Comparison of ENCODE assay signal across 9 cellular contexts in the genomic region with DNA sequence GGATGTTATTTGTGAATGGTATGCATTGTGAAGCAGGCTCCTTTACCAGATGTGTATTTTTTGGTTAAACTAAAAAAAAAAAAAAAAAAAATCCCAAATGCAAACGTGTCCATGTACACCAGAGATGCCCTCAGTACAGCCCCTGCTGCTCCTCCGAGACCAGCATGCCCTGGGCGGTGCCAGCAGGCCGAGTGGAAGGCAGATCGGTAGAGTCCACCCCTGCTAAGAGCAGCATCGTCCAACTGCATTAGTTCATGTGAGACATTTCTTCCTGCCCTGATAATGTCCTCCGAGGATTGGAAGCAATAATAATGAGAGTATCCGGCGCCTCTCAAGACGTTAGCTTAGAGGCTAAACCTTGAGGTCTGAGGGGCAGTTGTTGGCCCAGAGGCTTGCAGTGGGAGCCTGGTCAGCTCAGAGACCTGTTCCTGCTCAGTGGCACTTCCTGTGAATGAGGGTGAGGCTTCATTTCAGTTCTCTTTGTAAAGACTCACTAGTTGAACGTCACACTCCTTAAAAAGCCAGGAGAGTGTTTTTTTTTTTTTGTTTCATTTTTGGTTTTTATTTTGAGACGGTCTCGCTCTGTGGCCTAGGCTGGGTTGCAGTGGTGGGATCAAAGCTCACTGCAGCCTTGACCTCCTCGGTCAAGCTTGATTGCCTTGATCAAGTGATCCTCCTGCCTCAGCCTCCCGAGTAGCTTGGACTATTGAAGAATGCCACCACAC. TPM values are rescaled to one million over a fixed set of nuclear protein-coding genes. Genes with fewer than 3 reads are reported as not detected.
A peak's percentile ranks its signal among the peaks of the same experiment; 100 is the strongest.
DNase-seq lines count a peak whose midpoint lies in the region; ATAC-seq and TF ChIP-seq lines count a peak whose summit lies in the region.
"Had no signal": no experiment of that assay in that cellular context is flagged by ENCODE, and none has a peak within 500 bp of the region (broad histone marks: within the 10 kb centered on the region; RNA-seq: fewer than 3 reads in every experiment).

No MANE protein-coding gene starts in this region.

- TF ChIP-seq POLR2A in esophagus muscularis mucosa (IDR thresholded peaks at IDR 0.05; ENCODE audit: low read depth) = no peak

- H3K9ac ChIP-seq in DND-41 (ENCODE audit: low read depth, low read length) = no peak overlapping the region
- no peak overlapping the region for H3K9ac ChIP-seq in GM23248

- peaks cover 5% of the 10 kb centered on the region for H3K36me3 Mint-ChIP-seq in central memory CD8-positive, alpha-beta T cell (ENCODE audit: insufficient read depth)

- H3K4me2 ChIP-seq in DND-41 (ENCODE audit: insufficient read depth, low read length) (no peak overlapping the region), GM23248 (ENCODE audit: unreplicated experiment) (no peak overlapping the region)

- H3K4me3 ChIP-seq in DND-41 (ENCODE audit: low read depth in 1 of 2, low read length in 2 of 2) = no peak overlapping the region
- H3K4me3 ChIP-seq in GM23248 = no peak overlapping the region
- H3K4me3 ChIP-seq in esophagus muscularis mucosa = no peak overlapping the region
- H3K4me3 ChIP-seq: suprapubic skin had no signal

- H2AFZ ChIP-seq in DND-41 (ENCODE audit: low read depth, low read length) = no peak overlapping the region
- no peak overlapping the region for H2AFZ ChIP-seq in GM23248

- no peak for TF ChIP-seq EP300 in esophagus muscularis mucosa (IDR thresholded peaks at IDR 0.05)

- peak overlapping the region; percentile 86 for H3K27ac Mint-ChIP-seq in central memory CD8-positive, alpha-beta T cell (ENCODE audit: low read depth)

- peaks cover 33% of the 10 kb centered on the region for H3K4me1 Mint-ChIP-seq in central memory CD8-positive, alpha-beta T cell

- H3K9me2 ChIP-seq in GM23248 (ENCODE audit: insufficient read depth) = no peaks in the 10 kb centered on the region

- H3K4me3 Mint-ChIP-seq in central memory CD8-positive, alpha-beta T cell = peak overlapping the region; percentile 48

- H3K79me2 ChIP-seq in DND-41 (ENCODE audit: insufficient read depth, low read length) (no peaks in the 10 kb centered on the region), GM23248 (ENCODE audit: insufficient read depth) (no peaks in the 10 kb centered on the region)

- ATAC-seq in DND-41 (ENCODE audit: insufficient read depth, low read depth) = 0 out of 3 replicates have a peak, but pooled peaks have one; percentile 44
- ATAC-seq in GM19351 (IDR thresholded peaks at IDR 0.05; ENCODE audit: unreplicated experiment) = peak; percentile 84
- peak; percentile 64 for ATAC-seq in HG03139 (IDR thresholded peaks at IDR 0.05; ENCODE audit: unreplicated experiment)
- ATAC-seq in central memory CD8-positive, alpha-beta T cell (replicated peaks; ENCODE audit: extremely low read depth, poor library complexity, severe bottlenecking) = peak; percentile 69
- ATAC-seq in omental fat pad (ENCODE audit: low FRiP score) = no peak

- TF ChIP-seq CTCF in DND-41 (IDR thresholded peaks at IDR 0.05; ENCODE audit: borderline replicate concordance, extremely low read depth, low read length, poor library complexity, severe bottlenecking) = no peak
- no peak for TF ChIP-seq CTCF in omental fat pad (IDR thresholded peaks at IDR 0.05)
- TF ChIP-seq CTCF in esophagus muscularis mucosa (IDR thresholded peaks at IDR 0.05) = no peak

- no peaks in the 10 kb centered on the region for H3K27me3 Mint-ChIP-seq in central memory CD8-positive, alpha-beta T cell

- intact Hi-C loops in esophagus muscularis mucosa (cut with DNase I) = no loop called here

- H3K27me3 ChIP-seq in DND-41 (ENCODE audit: insufficient read depth, low read length, poor library complexity) (no peaks in the 10 kb centered on the region), GM23248 (replicated peaks; ENCODE audit: insufficient read depth) (no peaks in the 10 kb centered on the region), esophagus muscularis mucosa (no peaks in the 10 kb centered on the region)
- H3K27me3 ChIP-seq: suprapubic skin had no signal

- H3K27ac ChIP-seq in DND-41 (ENCODE audit: low read length) (no peak overlapping the region), GM23248 (no peak overlapping the region), esophagus muscularis mucosa (replicated peaks in 1 of 4) (no peak overlapping the region)
- H3K27ac ChIP-seq: suprapubic skin had no signal

- in situ Hi-C loops in GM23248 (cut with MboI) = no loop called here

- no peaks in the 10 kb centered on the region for H3K9me3 ChIP-seq in DND-41 (ENCODE audit: insufficient read depth, low read length, severe bottlenecking)
- H3K9me3 ChIP-seq in GM23248 (ENCODE audit: low read depth) = no peaks in the 10 kb centered on the region
- H3K9me3 ChIP-seq in esophagus muscularis mucosa = no peaks in the 10 kb centered on the region
- H3K9me3 ChIP-seq: suprapubic skin had no signal

- 88 to 90% methylated on average over 15 of the region's 15 CpGs for WGBS in GM23248 (ENCODE audit: low coverage in 1 of 2, low lambda C conversion rate in 2 of 2, missing lambda C conversion rate in 2 of 2), 2 experiments
- 92% methylated on average over 15 of the region's 15 CpGs for WGBS in esophagus muscularis mucosa

- H3K36me3 ChIP-seq in DND-41 (ENCODE audit: insufficient read depth, low read length) = no peaks in the 10 kb centered on the region
- no peaks in the 10 kb centered on the region for H3K36me3 ChIP-seq in GM23248 (ENCODE audit: low read depth)
- H3K36me3 ChIP-seq in esophagus muscularis mucosa = peaks cover 0 to 24% (median 10%) of the 10 kb centered on the region in 4 donors

- H3K4me1 ChIP-seq in DND-41 (ENCODE audit: insufficient read depth, low read length) (peaks cover 6% of the 10 kb centered on the region), GM23248 (ENCODE audit: insufficient read depth) (no peaks in the 10 kb centered on the region), esophagus muscularis mucosa (peaks cover 7 to 19% (median 15%) of the 10 kb centered on the region in 4 donors)

- H3K9me3 Mint-ChIP-seq in central memory CD8-positive, alpha-beta T cell = no peaks in the 10 kb centered on the region

- H3F3A ChIP-seq in GM23248 (ENCODE audit: insufficient read depth) = no peaks in the 10 kb centered on the region

- no peak for DNase-seq in DND-41
- no peak for DNase-seq in central memory CD8-positive, alpha-beta T cell (ENCODE audit: low spot score in 2 of 2)
- DNase-seq in NCI-H2029 (lab: John Stamatoyannopoulos, UW) = no peak
- DNase-seq in GM23248 = no peak
- DNase-seq in omental fat pad (ENCODE audit: low spot score) = no peak
- DNase-seq in esophagus muscularis mucosa (ENCODE audit: extremely low spot score) = no peak

- H4K20me1 ChIP-seq in DND-41 (ENCODE audit: insufficient read depth, low read length) (no peaks in the 10 kb centered on the region), GM23248 (ENCODE audit: insufficient read depth) (no peaks in the 10 kb centered on the region)

RNA-seq across cellular contexts. Expression of gene SLC66A3, which starts 5.6 kb away (rescaled TPM):
- 34.9 and 46.4 TPM in 2 replicates for total RNA-seq in GM23248 (2014; rRNA removed; shearing (Covaris generic))
- polyA plus RNA-seq in GM23248 (2016; fragmentation: Nextera tagmentation; extraction: Ambion mirVana) = 46.8 and 53.6 TPM in 2 replicates
- 10 to 100 TPM; 32.5 to 68.7 (median 59.0) TPM for total RNA-seq in omental fat pad
- total RNA-seq in esophagus muscularis mucosa = 10 to 100 TPM; 37.4 to 70.6 (median 62.4) TPM
